1 cellular context compared by ENCODE assay signal in the genomic region with DNA sequence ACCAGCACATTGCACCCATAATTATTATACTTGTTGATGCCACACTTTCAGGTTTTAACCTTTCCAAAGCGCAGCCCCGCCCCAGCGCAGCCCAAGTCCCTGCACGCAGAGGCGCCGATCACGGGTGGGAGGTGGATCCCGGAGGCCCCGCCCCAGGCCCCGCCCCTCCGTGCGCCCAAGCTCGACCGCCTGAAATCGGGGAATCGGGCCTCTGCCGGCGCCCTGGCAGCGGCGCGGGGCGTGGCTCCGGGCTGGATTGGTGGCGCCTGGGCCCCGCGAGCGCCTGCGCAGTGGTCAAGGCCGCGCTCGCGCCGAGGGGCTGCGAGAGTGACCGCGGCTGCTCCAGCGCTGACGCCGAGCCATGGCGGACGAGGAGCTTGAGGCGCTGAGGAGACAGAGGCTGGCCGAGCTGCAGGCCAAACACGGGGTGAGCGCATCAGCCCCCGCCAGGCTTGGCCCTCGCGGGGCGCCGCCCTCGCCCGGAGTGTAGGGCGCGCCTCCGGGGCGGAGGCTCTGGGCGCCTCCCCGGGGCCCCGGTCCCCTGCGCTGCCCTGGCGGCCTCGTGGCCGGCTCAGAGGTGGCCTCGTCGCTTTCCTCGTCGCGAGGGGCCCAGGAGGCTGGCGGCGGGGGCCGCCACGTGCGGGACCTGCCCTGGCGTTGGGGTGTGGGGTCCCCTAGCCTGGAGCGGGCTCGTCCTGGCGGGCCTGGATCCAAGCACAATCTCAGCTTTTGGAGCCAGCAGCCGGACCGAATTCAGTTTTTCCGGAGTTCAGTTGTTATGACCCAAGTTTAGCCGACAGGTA.
TF ChIP-seq lines count a peak whose summit lies in the region.

A gene with protein sequence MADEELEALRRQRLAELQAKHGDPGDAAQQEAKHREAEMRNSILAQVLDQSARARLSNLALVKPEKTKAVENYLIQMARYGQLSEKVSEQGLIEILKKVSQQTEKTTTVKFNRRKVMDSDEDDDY (plus strand): TSS at position 290 of the 803 bp plus-strand sequence. CDS start 72 bp downstream, at position 362.

TF ChIP-seq in HepG2, 621 proteins besides CTCF, POLR2A, EP300 and RAD21 (continued from another document and continues in another):
- no peak for TF ChIP-seq CBX5 (CRISPR knock-in tag; IDR thresholded peaks at IDR 0.05; ENCODE audit: borderline replicate concordance)
- no peak; the same call in 1 of the 2 replicates for TF ChIP-seq ZNF570 (CRISPR knock-in tag; IDR thresholded peaks at IDR 0.05; ENCODE audit: borderline replicate concordance)
- no peak for TF ChIP-seq HMG20A (CRISPR knock-in tag; IDR thresholded peaks at IDR 0.05; ENCODE audit: borderline replicate concordance)
- TF ChIP-seq TMF1 (CRISPR knock-in tag; IDR thresholded peaks at IDR 0.05; ENCODE audit: low read depth): peak; percentile 89
- TF ChIP-seq ZMYM3 (CRISPR knock-in tag; IDR thresholded peaks at IDR 0.05): no peak
- TF ChIP-seq YEATS2 (CRISPR knock-in tag; IDR thresholded peaks at IDR 0.05; ENCODE audit: borderline replicate concordance): no peak; the same call in 1 of the 2 replicates
- 0 out of 2 replicates have a peak, but pooled peaks have one; percentile 7 for TF ChIP-seq ZNF543 (CRISPR knock-in tag; IDR thresholded peaks at IDR 0.05)
- TF ChIP-seq KDM5A (IDR thresholded peaks at IDR 0.05; ENCODE audit: borderline replicate concordance, low read length): no peak; the same call in 1 of the 2 replicates
- no peak for TF ChIP-seq ZNF317 (CRISPR knock-in tag; IDR thresholded peaks at IDR 0.05)
- TF ChIP-seq, protein P1, sequence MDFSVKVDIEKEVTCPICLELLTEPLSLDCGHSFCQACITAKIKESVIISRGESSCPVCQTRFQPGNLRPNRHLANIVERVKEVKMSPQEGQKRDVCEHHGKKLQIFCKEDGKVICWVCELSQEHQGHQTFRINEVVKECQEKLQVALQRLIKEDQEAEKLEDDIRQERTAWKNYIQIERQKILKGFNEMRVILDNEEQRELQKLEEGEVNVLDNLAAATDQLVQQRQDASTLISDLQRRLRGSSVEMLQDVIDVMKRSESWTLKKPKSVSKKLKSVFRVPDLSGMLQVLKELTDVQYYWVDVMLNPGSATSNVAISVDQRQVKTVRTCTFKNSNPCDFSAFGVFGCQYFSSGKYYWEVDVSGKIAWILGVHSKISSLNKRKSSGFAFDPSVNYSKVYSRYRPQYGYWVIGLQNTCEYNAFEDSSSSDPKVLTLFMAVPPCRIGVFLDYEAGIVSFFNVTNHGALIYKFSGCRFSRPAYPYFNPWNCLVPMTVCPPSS (IDR thresholded peaks at IDR 0.05): no peak
- TF ChIP-seq ZNF75D (CRISPR knock-in tag; IDR thresholded peaks at IDR 0.05; ENCODE audit: borderline replicate concordance): no peak
- TF ChIP-seq, protein P2, sequence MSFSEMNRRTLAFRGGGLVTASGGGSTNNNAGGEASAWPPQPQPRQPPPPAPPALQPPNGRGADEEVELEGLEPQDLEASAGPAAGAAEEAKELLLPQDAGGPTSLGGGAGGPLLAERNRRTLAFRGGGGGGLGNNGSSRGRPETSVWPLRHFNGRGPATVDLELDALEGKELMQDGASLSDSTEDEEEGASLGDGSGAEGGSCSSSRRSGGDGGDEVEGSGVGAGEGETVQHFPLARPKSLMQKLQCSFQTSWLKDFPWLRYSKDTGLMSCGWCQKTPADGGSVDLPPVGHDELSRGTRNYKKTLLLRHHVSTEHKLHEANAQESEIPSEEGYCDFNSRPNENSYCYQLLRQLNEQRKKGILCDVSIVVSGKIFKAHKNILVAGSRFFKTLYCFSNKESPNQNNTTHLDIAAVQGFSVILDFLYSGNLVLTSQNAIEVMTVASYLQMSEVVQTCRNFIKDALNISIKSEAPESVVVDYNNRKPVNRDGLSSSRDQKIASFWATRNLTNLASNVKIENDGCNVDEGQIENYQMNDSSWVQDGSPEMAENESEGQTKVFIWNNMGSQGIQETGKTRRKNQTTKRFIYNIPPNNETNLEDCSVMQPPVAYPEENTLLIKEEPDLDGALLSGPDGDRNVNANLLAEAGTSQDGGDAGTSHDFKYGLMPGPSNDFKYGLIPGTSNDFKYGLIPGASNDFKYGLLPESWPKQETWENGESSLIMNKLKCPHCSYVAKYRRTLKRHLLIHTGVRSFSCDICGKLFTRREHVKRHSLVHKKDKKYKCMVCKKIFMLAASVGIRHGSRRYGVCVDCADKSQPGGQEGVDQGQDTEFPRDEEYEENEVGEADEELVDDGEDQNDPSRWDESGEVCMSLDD (CRISPR knock-in tag; IDR thresholded peaks at IDR 0.05; ENCODE audit: borderline replicate concordance): no peak
- TF ChIP-seq ZNF577 (CRISPR knock-in tag; IDR thresholded peaks at IDR 0.05; ENCODE audit: borderline replicate concordance, low read depth): no peak
- TF ChIP-seq, protein P3, sequence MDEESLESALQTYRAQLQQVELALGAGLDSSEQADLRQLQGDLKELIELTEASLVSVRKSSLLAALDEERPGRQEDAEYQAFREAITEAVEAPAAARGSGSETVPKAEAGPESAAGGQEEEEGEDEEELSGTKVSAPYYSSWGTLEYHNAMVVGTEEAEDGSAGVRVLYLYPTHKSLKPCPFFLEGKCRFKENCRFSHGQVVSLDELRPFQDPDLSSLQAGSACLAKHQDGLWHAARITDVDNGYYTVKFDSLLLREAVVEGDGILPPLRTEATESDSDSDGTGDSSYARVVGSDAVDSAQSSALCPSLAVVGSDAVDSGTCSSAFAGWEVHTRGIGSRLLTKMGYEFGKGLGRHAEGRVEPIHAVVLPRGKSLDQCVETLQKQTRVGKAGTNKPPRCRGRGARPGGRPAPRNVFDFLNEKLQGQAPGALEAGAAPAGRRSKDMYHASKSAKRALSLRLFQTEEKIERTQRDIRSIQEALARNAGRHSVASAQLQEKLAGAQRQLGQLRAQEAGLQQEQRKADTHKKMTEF (CRISPR knock-in tag; IDR thresholded peaks at IDR 0.05): peak; percentile 35; the same call in 1 of the 2 replicates
- no peak for TF ChIP-seq ZNF143 (CRISPR knock-in tag; IDR thresholded peaks at IDR 0.05)
- TF ChIP-seq, protein P4, sequence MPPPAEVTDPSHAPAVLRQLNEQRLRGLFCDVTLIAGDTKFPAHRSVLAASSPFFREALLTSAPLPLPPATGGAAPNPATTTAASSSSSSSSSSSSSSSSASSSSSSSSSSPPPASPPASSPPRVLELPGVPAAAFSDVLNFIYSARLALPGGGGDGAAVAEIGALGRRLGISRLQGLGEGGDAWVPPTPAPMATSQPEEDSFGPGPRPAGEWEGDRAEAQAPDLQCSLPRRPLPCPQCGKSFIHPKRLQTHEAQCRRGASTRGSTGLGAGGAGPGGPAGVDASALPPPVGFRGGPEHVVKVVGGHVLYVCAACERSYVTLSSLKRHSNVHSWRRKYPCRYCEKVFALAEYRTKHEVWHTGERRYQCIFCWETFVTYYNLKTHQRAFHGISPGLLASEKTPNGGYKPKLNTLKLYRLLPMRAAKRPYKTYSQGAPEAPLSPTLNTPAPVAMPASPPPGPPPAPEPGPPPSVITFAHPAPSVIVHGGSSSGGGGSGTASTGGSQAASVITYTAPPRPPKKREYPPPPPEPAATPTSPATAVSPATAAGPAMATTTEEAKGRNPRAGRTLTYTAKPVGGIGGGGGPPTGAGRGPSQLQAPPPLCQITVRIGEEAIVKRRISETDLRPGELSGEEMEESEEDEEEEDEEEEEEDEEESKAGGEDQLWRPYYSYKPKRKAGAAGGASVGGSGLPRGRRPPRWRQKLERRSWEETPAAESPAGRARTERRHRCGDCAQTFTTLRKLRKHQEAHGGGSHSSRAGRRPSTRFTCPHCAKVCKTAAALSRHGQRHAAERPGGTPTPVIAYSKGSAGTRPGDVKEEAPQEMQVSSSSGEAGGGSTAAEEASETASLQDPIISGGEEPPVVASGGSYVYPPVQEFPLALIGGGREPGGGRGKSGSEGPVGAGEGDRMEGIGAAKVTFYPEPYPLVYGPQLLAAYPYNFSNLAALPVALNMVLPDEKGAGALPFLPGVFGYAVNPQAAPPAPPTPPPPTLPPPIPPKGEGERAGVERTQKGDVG (CRISPR knock-in tag; IDR thresholded peaks at IDR 0.05; ENCODE audit: borderline replicate concordance): no peak
- TF ChIP-seq ZNF33B (CRISPR knock-in tag; IDR thresholded peaks at IDR 0.05): no peak
- no peak for TF ChIP-seq SSRP1 (CRISPR knock-in tag; IDR thresholded peaks at IDR 0.05)
- peak; percentile 73; the same call in 1 of the 2 replicates for TF ChIP-seq KDM5B (CRISPR knock-in tag; IDR thresholded peaks at IDR 0.05; ENCODE audit: borderline replicate concordance)
- TF ChIP-seq ZFP36 (IDR thresholded peaks at IDR 0.05; ENCODE audit: borderline replicate concordance, low read depth, low read length, partially characterized antibody): no peak
- TF ChIP-seq CENPT (CRISPR knock-in tag; IDR thresholded peaks at IDR 0.05; ENCODE audit: low read depth): no peak
- TF ChIP-seq, protein P5, sequence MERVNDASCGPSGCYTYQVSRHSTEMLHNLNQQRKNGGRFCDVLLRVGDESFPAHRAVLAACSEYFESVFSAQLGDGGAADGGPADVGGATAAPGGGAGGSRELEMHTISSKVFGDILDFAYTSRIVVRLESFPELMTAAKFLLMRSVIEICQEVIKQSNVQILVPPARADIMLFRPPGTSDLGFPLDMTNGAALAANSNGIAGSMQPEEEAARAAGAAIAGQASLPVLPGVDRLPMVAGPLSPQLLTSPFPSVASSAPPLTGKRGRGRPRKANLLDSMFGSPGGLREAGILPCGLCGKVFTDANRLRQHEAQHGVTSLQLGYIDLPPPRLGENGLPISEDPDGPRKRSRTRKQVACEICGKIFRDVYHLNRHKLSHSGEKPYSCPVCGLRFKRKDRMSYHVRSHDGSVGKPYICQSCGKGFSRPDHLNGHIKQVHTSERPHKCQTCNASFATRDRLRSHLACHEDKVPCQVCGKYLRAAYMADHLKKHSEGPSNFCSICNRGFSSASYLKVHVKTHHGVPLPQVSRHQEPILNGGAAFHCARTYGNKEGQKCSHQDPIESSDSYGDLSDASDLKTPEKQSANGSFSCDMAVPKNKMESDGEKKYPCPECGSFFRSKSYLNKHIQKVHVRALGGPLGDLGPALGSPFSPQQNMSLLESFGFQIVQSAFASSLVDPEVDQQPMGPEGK (CRISPR knock-in tag; IDR thresholded peaks at IDR 0.05): 0 out of 2 replicates have a peak, but pooled peaks have one; percentile 6
- TF ChIP-seq, protein P6, sequence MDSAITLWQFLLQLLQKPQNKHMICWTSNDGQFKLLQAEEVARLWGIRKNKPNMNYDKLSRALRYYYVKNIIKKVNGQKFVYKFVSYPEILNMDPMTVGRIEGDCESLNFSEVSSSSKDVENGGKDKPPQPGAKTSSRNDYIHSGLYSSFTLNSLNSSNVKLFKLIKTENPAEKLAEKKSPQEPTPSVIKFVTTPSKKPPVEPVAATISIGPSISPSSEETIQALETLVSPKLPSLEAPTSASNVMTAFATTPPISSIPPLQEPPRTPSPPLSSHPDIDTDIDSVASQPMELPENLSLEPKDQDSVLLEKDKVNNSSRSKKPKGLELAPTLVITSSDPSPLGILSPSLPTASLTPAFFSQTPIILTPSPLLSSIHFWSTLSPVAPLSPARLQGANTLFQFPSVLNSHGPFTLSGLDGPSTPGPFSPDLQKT (CRISPR knock-in tag; IDR thresholded peaks at IDR 0.05; ENCODE audit: borderline replicate concordance): no peak
- TF ChIP-seq ETV6 (CRISPR knock-in tag; conservative IDR thresholded peaks at IDR 0.05): no peak; the same call in 1 of the 2 replicates
- TF ChIP-seq, protein P7, sequence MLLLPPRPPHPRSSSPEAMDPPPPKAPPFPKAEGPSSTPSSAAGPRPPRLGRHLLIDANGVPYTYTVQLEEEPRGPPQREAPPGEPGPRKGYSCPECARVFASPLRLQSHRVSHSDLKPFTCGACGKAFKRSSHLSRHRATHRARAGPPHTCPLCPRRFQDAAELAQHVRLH (CRISPR knock-in tag; IDR thresholded peaks at IDR 0.05; ENCODE audit: borderline replicate concordance, low read depth): no peak
- peak; percentile 45; the same call in 1 of the 2 replicates for TF ChIP-seq GATAD2A (CRISPR knock-in tag; IDR thresholded peaks at IDR 0.05)
- no peak for TF ChIP-seq JARID2 (CRISPR knock-in tag; IDR thresholded peaks at IDR 0.05; ENCODE audit: insufficient replicate concordance)
- no peak for TF ChIP-seq ZNF253 (CRISPR knock-in tag; IDR thresholded peaks at IDR 0.05; ENCODE audit: borderline replicate concordance)
- TF ChIP-seq MAFG (CRISPR knock-in tag; IDR thresholded peaks at IDR 0.05): no peak
- no peak for TF ChIP-seq GABPA (IDR thresholded peaks at IDR 0.05; ENCODE audit: low read depth, low read length)
- TF ChIP-seq GABPA (CRISPR knock-in tag; IDR thresholded peaks at IDR 0.05; ENCODE audit: low read depth): no peak
- TF ChIP-seq ZNF615 (CRISPR knock-in tag; IDR thresholded peaks at IDR 0.05; ENCODE audit: borderline replicate concordance): no peak
- no peak for TF ChIP-seq RFX1 (IDR thresholded peaks at IDR 0.05)
- TF ChIP-seq, protein P8, sequence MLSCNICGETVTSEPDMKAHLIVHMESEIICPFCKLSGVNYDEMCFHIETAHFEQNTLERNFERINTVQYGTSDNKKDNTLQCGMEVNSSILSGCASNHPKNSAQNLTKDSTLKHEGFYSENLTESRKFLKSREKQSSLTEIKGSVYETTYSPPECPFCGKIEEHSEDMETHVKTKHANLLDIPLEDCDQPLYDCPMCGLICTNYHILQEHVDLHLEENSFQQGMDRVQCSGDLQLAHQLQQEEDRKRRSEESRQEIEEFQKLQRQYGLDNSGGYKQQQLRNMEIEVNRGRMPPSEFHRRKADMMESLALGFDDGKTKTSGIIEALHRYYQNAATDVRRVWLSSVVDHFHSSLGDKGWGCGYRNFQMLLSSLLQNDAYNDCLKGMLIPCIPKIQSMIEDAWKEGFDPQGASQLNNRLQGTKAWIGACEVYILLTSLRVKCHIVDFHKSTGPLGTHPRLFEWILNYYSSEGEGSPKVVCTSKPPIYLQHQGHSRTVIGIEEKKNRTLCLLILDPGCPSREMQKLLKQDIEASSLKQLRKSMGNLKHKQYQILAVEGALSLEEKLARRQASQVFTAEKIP (CRISPR knock-in tag; IDR thresholded peaks at IDR 0.05; ENCODE audit: borderline replicate concordance): no peak
- no peak for TF ChIP-seq PITX1 (CRISPR knock-in tag; IDR thresholded peaks at IDR 0.05)
- TF ChIP-seq MXD4 (CRISPR knock-in tag; IDR thresholded peaks at IDR 0.05): peak; percentile 90
- TF ChIP-seq CAMTA2 (CRISPR knock-in tag; IDR thresholded peaks at IDR 0.05; ENCODE audit: borderline replicate concordance): 0 out of 2 replicates have a peak, but pooled peaks have one; percentile 29
- TF ChIP-seq MAZ (IDR thresholded peaks at IDR 0.05; ENCODE audit: borderline replicate concordance, low read depth, low read length): 0 out of 2 replicates have a peak, but pooled peaks have one; percentile 18
- no peak; the same call in none of the 2 replicates for TF ChIP-seq MAZ (CRISPR knock-in tag; IDR thresholded peaks at IDR 0.05; ENCODE audit: low read depth)
- 0 out of 2 replicates have a peak, but pooled peaks have one; percentile 4 for TF ChIP-seq FOXO1 (CRISPR knock-in tag; IDR thresholded peaks at IDR 0.05)
- TF ChIP-seq ZNF282 (IDR thresholded peaks at IDR 0.05; ENCODE audit: partially characterized antibody): no peak
- TF ChIP-seq, protein P9, sequence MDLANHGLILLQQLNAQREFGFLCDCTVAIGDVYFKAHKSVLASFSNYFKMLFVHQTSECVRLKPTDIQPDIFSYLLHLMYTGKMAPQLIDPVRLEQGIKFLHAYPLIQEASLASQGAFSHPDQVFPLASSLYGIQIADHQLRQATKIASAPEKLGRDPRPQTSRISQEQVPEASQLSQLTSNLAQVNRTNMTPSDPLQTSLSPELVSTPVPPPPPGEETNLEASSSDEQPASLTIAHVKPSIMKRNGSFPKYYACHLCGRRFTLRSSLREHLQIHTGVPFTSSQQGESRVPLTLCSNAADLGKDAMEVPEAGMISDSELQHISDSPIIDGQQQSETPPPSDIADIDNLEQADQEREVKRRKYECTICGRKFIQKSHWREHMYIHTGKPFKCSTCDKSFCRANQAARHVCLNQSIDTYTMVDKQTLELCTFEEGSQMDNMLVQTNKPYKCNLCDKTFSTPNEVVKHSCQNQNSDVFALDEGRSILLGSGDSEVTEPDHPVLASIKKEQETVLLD (CRISPR knock-in tag; IDR thresholded peaks at IDR 0.05; ENCODE audit: low read depth): peak; percentile 49; the same call in 1 of the 2 replicates
- TF ChIP-seq ARNT2 (CRISPR knock-in tag; IDR thresholded peaks at IDR 0.05; ENCODE audit: low read depth): peak; percentile 35; the same call in 1 of the 2 replicates
- TF ChIP-seq ZNF598 (CRISPR knock-in tag; IDR thresholded peaks at IDR 0.05; ENCODE audit: borderline replicate concordance): no peak
